ENCODE assay signal across 3 cellular contexts in genomic region chr10:12631216-12631615, GRCh38.
A peak's percentile ranks its signal among the peaks of the same experiment; 100 is the strongest.
TF ChIP-seq lines count a peak whose summit lies in the region.

No MANE protein-coding gene starts in this region.

TF ChIP-seq in A549, 52 proteins besides CTCF, POLR2A, EP300 and RAD21 (continued from another document):
- TF ChIP-seq ZNF302 (CRISPR knock-in tag; IDR thresholded peaks at IDR 0.05) (no peak), PHF8 (IDR thresholded peaks at IDR 0.05; ENCODE audit: borderline replicate concordance, low read depth) (no peak), FOSL2 (IDR thresholded peaks at IDR 0.05) (no peak), FOSL2 (CRISPR knock-in tag; IDR thresholded peaks at IDR 0.05) (no peak), CHD4 (IDR thresholded peaks at IDR 0.05; ENCODE audit: borderline replicate concordance) (no peak), MAFK (IDR thresholded peaks at IDR 0.05; ENCODE audit: partially characterized antibody) (no peak)
- TF ChIP-seq, protein P1, sequence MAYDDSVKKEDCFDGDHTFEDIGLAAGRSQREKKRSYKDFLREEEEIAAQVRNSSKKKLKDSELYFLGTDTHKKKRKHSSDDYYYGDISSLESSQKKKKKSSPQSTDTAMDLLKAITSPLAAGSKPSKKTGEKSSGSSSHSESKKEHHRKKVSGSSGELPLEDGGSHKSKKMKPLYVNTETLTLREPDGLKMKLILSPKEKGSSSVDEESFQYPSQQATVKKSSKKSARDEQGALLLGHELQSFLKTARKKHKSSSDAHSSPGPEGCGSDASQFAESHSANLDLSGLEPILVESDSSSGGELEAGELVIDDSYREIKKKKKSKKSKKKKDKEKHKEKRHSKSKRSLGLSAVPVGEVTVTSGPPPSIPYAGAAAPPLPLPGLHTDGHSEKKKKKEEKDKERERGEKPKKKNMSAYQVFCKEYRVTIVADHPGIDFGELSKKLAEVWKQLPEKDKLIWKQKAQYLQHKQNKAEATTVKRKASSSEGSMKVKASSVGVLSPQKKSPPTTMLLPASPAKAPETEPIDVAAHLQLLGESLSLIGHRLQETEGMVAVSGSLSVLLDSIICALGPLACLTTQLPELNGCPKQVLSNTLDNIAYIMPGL (CRISPR knock-in tag; IDR thresholded peaks at IDR 0.05; ENCODE audit: borderline replicate concordance), result no peak

TF ChIP-seq in HCT116, 20 proteins besides CTCF, POLR2A, EP300 and RAD21 (continued from another document):
- TF ChIP-seq SRF (IDR thresholded peaks at IDR 0.05; ENCODE audit: low read depth), result peak; percentile 70; the same call in 1 of the 2 replicates

TF ChIP-seq in GM12878, 131 proteins besides CTCF, POLR2A, EP300 and RAD21:
- TF ChIP-seq, protein P2, sequence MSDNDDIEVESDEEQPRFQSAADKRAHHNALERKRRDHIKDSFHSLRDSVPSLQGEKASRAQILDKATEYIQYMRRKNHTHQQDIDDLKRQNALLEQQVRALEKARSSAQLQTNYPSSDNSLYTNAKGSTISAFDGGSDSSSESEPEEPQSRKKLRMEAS (IDR thresholded peaks at IDR 0.05; ENCODE audit: low read depth, low read length), result no peak
- no peak for TF ChIP-seq CHD1 (IDR thresholded peaks at IDR 0.05; ENCODE audit: low read depth, low read length)
- TF ChIP-seq ZBTB40 (IDR thresholded peaks at IDR 0.05; ENCODE audit: borderline replicate concordance), result peak; percentile 25; the same call in 1 of the 2 replicates
